Comparison of ENCODE assay signal across 17 cellular contexts in the genomic region with DNA sequence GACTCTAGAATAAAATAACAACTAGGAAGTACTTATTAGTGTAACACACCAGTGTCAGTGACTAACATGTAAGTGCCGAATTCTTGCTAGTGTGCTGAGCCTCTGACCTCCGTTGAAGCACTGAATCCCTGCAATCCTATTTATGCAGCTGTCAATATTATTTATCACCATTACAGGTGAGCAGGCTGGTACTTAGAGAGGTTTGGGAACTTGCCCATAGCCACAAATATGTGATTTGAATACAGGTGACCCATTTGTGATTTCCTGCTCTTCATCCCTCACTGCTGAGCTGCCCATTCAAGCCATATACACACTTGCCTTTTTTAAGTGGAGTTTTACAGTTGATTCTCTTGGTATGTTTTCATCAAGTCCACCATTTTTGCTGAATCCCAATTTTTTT. TPM values are rescaled to one million over a fixed set of nuclear protein-coding genes. Genes with fewer than 3 reads are reported as not detected.
DNase-seq lines count a peak whose midpoint lies in the region; ATAC-seq and TF ChIP-seq lines count a peak whose summit lies in the region.
"Had no signal": no experiment of that assay in that cellular context is flagged by ENCODE, and none has a peak within 500 bp of the region (broad histone marks: within the 10 kb centered on the region; RNA-seq: fewer than 3 reads in every experiment).

No MANE protein-coding gene starts in this region.

- no peak for TF ChIP-seq CTCF in left lung (IDR thresholded peaks at IDR 0.05)
- TF ChIP-seq CTCF in uterus (IDR thresholded peaks at IDR 0.05) = no peak

- H3K4me3 ChIP-seq in left lung (no peak overlapping the region), uterus (no peak overlapping the region)
- H3K4me3 ChIP-seq: esophagus muscularis mucosa had no signal

- TF ChIP-seq POLR2A in uterus (IDR thresholded peaks at IDR 0.05) = no peak

- no peaks in the 10 kb centered on the region for H3K27me3 ChIP-seq in left lung
- H3K27me3 ChIP-seq in uterus = no peaks in the 10 kb centered on the region
- H3K27me3 ChIP-seq: esophagus muscularis mucosa had no signal

- H3K36me3 ChIP-seq in left lung (peaks cover 0 to 3% of the 10 kb centered on the region in 2 donors), uterus (no peaks in the 10 kb centered on the region)
- H3K36me3 ChIP-seq: WERI-Rb-1 had no signal

- peak; percentile 72 for ATAC-seq in left lung

- no peaks in the 10 kb centered on the region for H3K9me3 Mint-ChIP-seq in activated T-helper 1 cell treated with anti-CD3 and anti-CD28 coated beads, Interleukin-12 subunit alpha, Interleukin-12 subunit beta, Interleukin-2, Interleukin-4 antibody, amounts not matched to agents 30 ng/mL and 10 ng/mL and 1 ng/mL, durations not matched to agents 14 hours and 24 hours and 36 hours
- H3K9me3 Mint-ChIP-seq: IgD-negative memory B cell had no signal

- H3K4me1 Mint-ChIP-seq in activated T-helper 1 cell treated with anti-CD3 and anti-CD28 coated beads, Interleukin-12 subunit alpha, Interleukin-12 subunit beta, Interleukin-2, Interleukin-4 antibody, amounts not matched to agents 30 ng/mL and 10 ng/mL and 1 ng/mL, durations not matched to agents 14 hours and 24 hours and 36 hours (ENCODE audit: low read depth) = peaks cover 45% of the 10 kb centered on the region

- H3K4me1 ChIP-seq in left lung = peaks cover 0 to 49% of the 10 kb centered on the region in 2 donors
- no peaks in the 10 kb centered on the region for H3K4me1 ChIP-seq in uterus

- H3K9me3 ChIP-seq in left lung = no peaks in the 10 kb centered on the region
- H3K9me3 ChIP-seq in uterus = no peaks in the 10 kb centered on the region
- H3K9me3 ChIP-seq: esophagus muscularis mucosa had no signal

- peak; percentile 52 for DNase-seq in DMS53 treated with DMSO at 0.1 percent for 48 hours (lab: John Stamatoyannopoulos, UW; ENCODE audit: unreplicated experiment)
- DNase-seq in NCI-H146 treated with DMSO at 0.1 percent for 48 hours (lab: John Stamatoyannopoulos, UW; ENCODE audit: unreplicated experiment) = peak; percentile 64
- DNase-seq in NCI-H748 (lab: John Stamatoyannopoulos, UW; ENCODE audit: unreplicated experiment) = peak; percentile 92
- no peak for DNase-seq in left lung
- no peak for DNase-seq in germinal center (ENCODE audit: low spot score)
- DNase-seq in NCI-H226 = no peak
- no peak for DNase-seq in uterus
- no peak for DNase-seq in activated T-helper 1 cell treated with anti-CD3 and anti-CD28 coated beads, Interleukin-12 subunit alpha, Interleukin-12 subunit beta, Interleukin-2, Interleukin-4 antibody, amounts not matched to agents 30 ng/mL and 10 ng/mL and 1 ng/mL, durations not matched to agents 14 hours and 24 hours and 36 hours (ENCODE audit: low spot score)
- DNase-seq: activated gamma-delta T cell, hippocampal formation, kidney glomerular epithelial cell, NCI-H1048, WERI-Rb-1 had no signal

- H3K27ac Mint-ChIP-seq in activated T-helper 1 cell treated with anti-CD3 and anti-CD28 coated beads, Interleukin-12 subunit alpha, Interleukin-12 subunit beta, Interleukin-2, Interleukin-4 antibody, amounts not matched to agents 30 ng/mL and 10 ng/mL and 1 ng/mL, durations not matched to agents 14 hours and 24 hours and 36 hours = no peak overlapping the region
- H3K27ac Mint-ChIP-seq: IgD-negative memory B cell had no signal

- H3K4me3 Mint-ChIP-seq in activated T-helper 1 cell treated with anti-CD3 and anti-CD28 coated beads, Interleukin-12 subunit alpha, Interleukin-12 subunit beta, Interleukin-2, Interleukin-4 antibody, amounts not matched to agents 30 ng/mL and 10 ng/mL and 1 ng/mL, durations not matched to agents 14 hours and 24 hours and 36 hours = no peak overlapping the region
- H3K4me3 Mint-ChIP-seq: IgD-negative memory B cell had no signal

- H3K27me3 Mint-ChIP-seq in activated T-helper 1 cell treated with anti-CD3 and anti-CD28 coated beads, Interleukin-12 subunit alpha, Interleukin-12 subunit beta, Interleukin-2, Interleukin-4 antibody, amounts not matched to agents 30 ng/mL and 10 ng/mL and 1 ng/mL, durations not matched to agents 14 hours and 24 hours and 36 hours (ENCODE audit: insufficient read depth) = no peaks in the 10 kb centered on the region
- H3K27me3 Mint-ChIP-seq: progenitor cell of endocrine pancreas had no signal

- H3K36me3 Mint-ChIP-seq in activated T-helper 1 cell treated with anti-CD3 and anti-CD28 coated beads, Interleukin-12 subunit alpha, Interleukin-12 subunit beta, Interleukin-2, Interleukin-4 antibody, amounts not matched to agents 30 ng/mL and 10 ng/mL and 1 ng/mL, durations not matched to agents 14 hours and 24 hours and 36 hours (ENCODE audit: low read depth) = peaks cover 14% of the 10 kb centered on the region

- intact Hi-C loops in left lung (cut with DNase I) = no loop called here
- intact Hi-C loops in uterus (cut with DNase I; ENCODE audit: low total_unique reads) = no loop called here
- intact Hi-C loops in activated T-helper 1 cell treated with anti-CD3 and anti-CD28 coated beads, Interleukin-12 subunit alpha, Interleukin-12 subunit beta, Interleukin-2, Interleukin-4 antibody, amounts not matched to agents 30 ng/mL and 10 ng/mL and 1 ng/mL, durations not matched to agents 14 hours and 24 hours and 36 hours (cut with micrococcal nuclease) = loop anchor here (5.0 kb wide), 2 partner anchors 559 to 1374 kb away; no protein-coding TSS in a partner anchor

- H3K27ac ChIP-seq in left lung (no peak overlapping the region), uterus (no peak overlapping the region)
- H3K27ac ChIP-seq: esophagus muscularis mucosa, WERI-Rb-1 had no signal

RNA-seq across cellular contexts. Expression of a gene that starts 12.2 kb away (rescaled TPM):
- total RNA-seq in left lung (10 to 100 TPM; 23.2 to 34.8 TPM), uterus (10 to 100 TPM; 12.4 to 52.2 (median 23.0) TPM)
- 20.6 and 21.8 TPM in 2 replicates for total RNA-seq in activated T-helper 1 cell treated with anti-CD3 and anti-CD28 coated beads, Interleukin-12 subunit alpha, Interleukin-12 subunit beta, Interleukin-2, Interleukin-4 antibody, amounts not matched to agents 30 ng/mL and 10 ng/mL and 1 ng/mL, durations not matched to agents 14 hours and 24 hours and 36 hours

RNA-seq across cellular contexts. Expression of a gene that starts 40.6 kb away (rescaled TPM):
- total RNA-seq in left lung (1 to 10 TPM; 2.8 to 3.0 TPM), uterus (1 to 10 TPM in 3 of 4 donors, under 1 TPM in 1; under 0.01 to 9.7 (median 4.4) TPM)
- 0.70 and 1.3 TPM in 2 replicates for total RNA-seq in activated T-helper 1 cell treated with anti-CD3 and anti-CD28 coated beads, Interleukin-12 subunit alpha, Interleukin-12 subunit beta, Interleukin-2, Interleukin-4 antibody, amounts not matched to agents 30 ng/mL and 10 ng/mL and 1 ng/mL, durations not matched to agents 14 hours and 24 hours and 36 hours
- total RNA-seq: dermis microvascular lymphatic vessel endothelial cell had no signal

Comparison
In these comparisons a context has a peak if more than half of its experiments do, and no peak if none do; other contexts are left out.
1. DNase-seq: peak in DMS53 treated with DMSO at 0.1 percent for 48 hours (single experiment), NCI-H146 treated with DMSO at 0.1 percent for 48 hours (single experiment) and NCI-H748 (single experiment); none in left lung (0 of 2), germinal center (single experiment), NCI-H226 (single experiment), uterus (0 of 2) and activated T-helper 1 cell treated with anti-CD3 and anti-CD28 coated beads, Interleukin-12 subunit alpha, Interleukin-12 subunit beta, Interleukin-2, Interleukin-4 antibody, amounts not matched to agents 30 ng/mL and 10 ng/mL and 1 ng/mL, durations not matched to agents 14 hours and 24 hours and 36 hours (single experiment).